6 cellular contexts compared by ENCODE assay signal in genomic region chrX:47543496-47543895, GRCh38.
"Had no signal": no experiment of that assay in that cellular context is flagged by ENCODE, and none has a peak within 500 bp of the region (broad histone marks: within the 10 kb centered on the region; RNA-seq: fewer than 3 reads in every experiment).

No MANE protein-coding gene starts in this region.

- ATAC-seq: HepG2, K562 had no signal

- H3K4me1 Mint-ChIP-seq: IgD-negative memory B cell had no signal

- H3K4me3 ChIP-seq: K562 had no signal

- H3K27ac Mint-ChIP-seq: IgD-negative memory B cell had no signal

- H3K27ac ChIP-seq: HL-60 had no signal

- H3K4me3 Mint-ChIP-seq: IgD-negative memory B cell had no signal

- DNase-seq: IMR-90, KBM-7 had no signal

- H3K9me3 Mint-ChIP-seq: IgD-negative memory B cell had no signal
